In genomic region chr11:61609000-61609969, GRCh38 we compare ENCODE assay signal across 1 cellular context.
TF ChIP-seq lines count a peak whose summit lies in the region.

No MANE protein-coding gene starts in this region.

TF ChIP-seq in HepG2, 621 proteins besides CTCF, POLR2A, EP300 and RAD21 (continued from another document):
- no peak for TF ChIP-seq DR1 (CRISPR knock-in tag; IDR thresholded peaks at IDR 0.05)
- TF ChIP-seq, protein P1, sequence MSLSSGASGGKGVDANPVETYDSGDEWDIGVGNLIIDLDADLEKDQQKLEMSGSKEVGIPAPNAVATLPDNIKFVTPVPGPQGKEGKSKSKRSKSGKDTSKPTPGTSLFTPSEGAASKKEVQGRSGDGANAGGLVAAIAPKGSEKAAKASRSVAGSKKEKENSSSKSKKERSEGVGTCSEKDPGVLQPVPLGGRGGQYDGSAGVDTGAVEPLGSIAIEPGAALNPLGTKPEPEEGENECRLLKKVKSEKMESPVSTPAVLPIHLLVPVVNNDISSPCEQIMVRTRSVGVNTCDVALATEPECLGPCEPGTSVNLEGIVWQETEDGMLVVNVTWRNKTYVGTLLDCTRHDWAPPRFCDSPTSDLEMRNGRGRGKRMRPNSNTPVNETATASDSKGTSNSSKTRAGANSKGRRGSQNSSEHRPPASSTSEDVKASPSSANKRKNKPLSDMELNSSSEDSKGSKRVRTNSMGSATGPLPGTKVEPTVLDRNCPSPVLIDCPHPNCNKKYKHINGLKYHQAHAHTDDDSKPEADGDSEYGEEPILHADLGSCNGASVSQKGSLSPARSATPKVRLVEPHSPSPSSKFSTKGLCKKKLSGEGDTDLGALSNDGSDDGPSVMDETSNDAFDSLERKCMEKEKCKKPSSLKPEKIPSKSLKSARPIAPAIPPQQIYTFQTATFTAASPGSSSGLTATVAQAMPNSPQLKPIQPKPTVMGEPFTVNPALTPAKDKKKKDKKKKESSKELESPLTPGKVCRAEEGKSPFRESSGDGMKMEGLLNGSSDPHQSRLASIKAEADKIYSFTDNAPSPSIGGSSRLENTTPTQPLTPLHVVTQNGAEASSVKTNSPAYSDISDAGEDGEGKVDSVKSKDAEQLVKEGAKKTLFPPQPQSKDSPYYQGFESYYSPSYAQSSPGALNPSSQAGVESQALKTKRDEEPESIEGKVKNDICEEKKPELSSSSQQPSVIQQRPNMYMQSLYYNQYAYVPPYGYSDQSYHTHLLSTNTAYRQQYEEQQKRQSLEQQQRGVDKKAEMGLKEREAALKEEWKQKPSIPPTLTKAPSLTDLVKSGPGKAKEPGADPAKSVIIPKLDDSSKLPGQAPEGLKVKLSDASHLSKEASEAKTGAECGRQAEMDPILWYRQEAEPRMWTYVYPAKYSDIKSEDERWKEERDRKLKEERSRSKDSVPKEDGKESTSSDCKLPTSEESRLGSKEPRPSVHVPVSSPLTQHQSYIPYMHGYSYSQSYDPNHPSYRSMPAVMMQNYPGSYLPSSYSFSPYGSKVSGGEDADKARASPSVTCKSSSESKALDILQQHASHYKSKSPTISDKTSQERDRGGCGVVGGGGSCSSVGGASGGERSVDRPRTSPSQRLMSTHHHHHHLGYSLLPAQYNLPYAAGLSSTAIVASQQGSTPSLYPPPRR (CRISPR knock-in tag; IDR thresholded peaks at IDR 0.05; ENCODE audit: borderline replicate concordance): peak; percentile 91
- no peak for TF ChIP-seq SMYD3 (CRISPR knock-in tag; IDR thresholded peaks at IDR 0.05)
- TF ChIP-seq SMAD1 (CRISPR knock-in tag; IDR thresholded peaks at IDR 0.05; ENCODE audit: borderline replicate concordance, low read depth): 0 out of 2 replicates have a peak, but pooled peaks have one; percentile 24
- peak; percentile 56; the same call in 1 of the 2 replicates for TF ChIP-seq CSRNP1 (CRISPR knock-in tag; IDR thresholded peaks at IDR 0.05)
- TF ChIP-seq TOE1 (CRISPR knock-in tag; IDR thresholded peaks at IDR 0.05): peak; percentile 52; the same call in 1 of the 2 replicates
- no peak for TF ChIP-seq ZNF619 (CRISPR knock-in tag; IDR thresholded peaks at IDR 0.05)
- no peak for TF ChIP-seq STAG1 (CRISPR knock-in tag; IDR thresholded peaks at IDR 0.05)
- TF ChIP-seq JDP2 (CRISPR knock-in tag; IDR thresholded peaks at IDR 0.05; ENCODE audit: borderline replicate concordance): no peak
- peak; percentile 37; the same call in 1 of the 2 replicates for TF ChIP-seq ZNF691 (CRISPR knock-in tag; IDR thresholded peaks at IDR 0.05; ENCODE audit: borderline replicate concordance, low read depth)
- no peak for TF ChIP-seq NFKB2 (CRISPR knock-in tag; IDR thresholded peaks at IDR 0.05; ENCODE audit: borderline replicate concordance)
- no peak for TF ChIP-seq MYNN (CRISPR knock-in tag; IDR thresholded peaks at IDR 0.05; ENCODE audit: low read depth)
- TF ChIP-seq TGIF2 (CRISPR knock-in tag; IDR thresholded peaks at IDR 0.05): peak; percentile 84
